12 cellular contexts compared by ENCODE assay signal in genomic region chr12:64584173-64584555, GRCh38. TPM values are rescaled to one million over a fixed set of nuclear protein-coding genes. Genes with fewer than 3 reads are reported as not detected.
DNase-seq lines count a peak whose midpoint lies in the region; ATAC-seq and TF ChIP-seq lines count a peak whose summit lies in the region.
"Had no signal": no experiment of that assay in that cellular context is flagged by ENCODE, and none has a peak within 500 bp of the region (broad histone marks: within the 10 kb centered on the region; RNA-seq: fewer than 3 reads in every experiment).

No MANE protein-coding gene starts in this region.

- no peaks in the 10 kb centered on the region for H3K4me1 ChIP-seq in hepatocyte (ENCODE audit: insufficient read depth)

- H3K9me3 ChIP-seq in hepatocyte (ENCODE audit: low read depth) = no peaks in the 10 kb centered on the region

- no peaks in the 10 kb centered on the region for H3K36me3 ChIP-seq in hepatocyte (replicated peaks; ENCODE audit: insufficient read depth, low read depth)

- no peak for DNase-seq in activated T-cell treated with anti-CD3 and anti-CD28 coated beads, Interleukin-2, amount 50 U/mL, for 4 hours
- DNase-seq in activated T-cell treated with anti-CD3 and anti-CD28 coated beads for 4 hours (no peak), hepatocyte (ENCODE audit: low spot score) (no peak), NCI-H446 treated with DMSO at 0.1 percent for 48 hours (lab: John Stamatoyannopoulos, UW) (no peak), KG1 (lab: John Stamatoyannopoulos, UW) (no peak), GM13977 (ENCODE audit: low spot score) (no peak)
- DNase-seq in stimulated activated naive CD8-positive, alpha-beta T cell treated with anti-CD3 and anti-CD28 coated beads, Interleukin-15, amount 100 ng/mL, for 72 hours = no peak
- DNase-seq: left ventricle myocardium superior; MM.1S; NK-92 treated with Interleukin-12 subunit alpha and Interleukin-12 subunit beta, amount 100 ng/mL, for 24 hours; T-helper 9 cell had no signal

- peak overlapping the region; percentile 70 for H3K4me3 Mint-ChIP-seq in activated T-cell treated with anti-CD3 and anti-CD28 coated beads, Interleukin-2, amount 50 U/mL, for 4 hours
- H3K4me3 Mint-ChIP-seq in stimulated activated naive CD8-positive, alpha-beta T cell treated with anti-CD3 and anti-CD28 coated beads, Interleukin-15, amount 100 ng/mL, for 72 hours = peak overlapping the region; percentile 72 to 75

- H3K4me3 ChIP-seq in hepatocyte = no peak overlapping the region

- H3K27me3 ChIP-seq in hepatocyte = no peaks in the 10 kb centered on the region

- no peaks in the 10 kb centered on the region for H3K9me2 ChIP-seq in hepatocyte (replicated peaks; ENCODE audit: insufficient read depth)

- H3K27ac Mint-ChIP-seq in stimulated activated naive CD8-positive, alpha-beta T cell treated with anti-CD3 and anti-CD28 coated beads, Interleukin-15, amount 100 ng/mL, for 72 hours = peak overlapping the region in 1 of 2 donors; percentile 79

- no peaks in the 10 kb centered on the region for H3K27me3 Mint-ChIP-seq in activated T-cell treated with anti-CD3 and anti-CD28 coated beads, Interleukin-2, amount 50 U/mL, for 4 hours (ENCODE audit: low read depth)
- H3K27me3 Mint-ChIP-seq in stimulated activated naive CD8-positive, alpha-beta T cell treated with anti-CD3 and anti-CD28 coated beads, Interleukin-15, amount 100 ng/mL, for 72 hours = no peaks in the 10 kb centered on the region

- TF ChIP-seq CTCF in hepatocyte (IDR thresholded peaks at IDR 0.05; ENCODE audit: poor library complexity) (no peak), GM13977 (IDR thresholded peaks at IDR 0.05; ENCODE audit: extremely low read depth, insufficient read depth, missing control alignments) (no peak)

- peaks cover 31% of the 10 kb centered on the region for H3K4me1 Mint-ChIP-seq in activated T-cell treated with anti-CD3 and anti-CD28 coated beads, Interleukin-2, amount 50 U/mL, for 4 hours (ENCODE audit: low read depth)
- H3K4me1 Mint-ChIP-seq in stimulated activated naive CD8-positive, alpha-beta T cell treated with anti-CD3 and anti-CD28 coated beads, Interleukin-15, amount 100 ng/mL, for 72 hours = peaks cover 18% of the 10 kb centered on the region

- no peak overlapping the region for H3K27ac ChIP-seq in hepatocyte

- in situ Hi-C loops in GM13977 (cut with MboI; ENCODE audit: low pct_unique_long_range_greater_than_20kb, low sequenced_read_pairs, unreplicated experiment) = no loop called here

- H3K4me2 ChIP-seq in hepatocyte = peak overlapping the region; percentile 25

- no peak overlapping the region for H2AFZ ChIP-seq in hepatocyte

- H4K20me1 ChIP-seq in hepatocyte (ENCODE audit: insufficient read depth, poor library complexity, severe bottlenecking) = no peaks in the 10 kb centered on the region

- H3K36me3 Mint-ChIP-seq in activated T-cell treated with anti-CD3 and anti-CD28 coated beads, Interleukin-2, amount 50 U/mL, for 4 hours (ENCODE audit: insufficient read depth) = no peaks in the 10 kb centered on the region

- H3K9me3 Mint-ChIP-seq in activated T-cell treated with anti-CD3 and anti-CD28 coated beads, Interleukin-2, amount 50 U/mL, for 4 hours = no peaks in the 10 kb centered on the region
- no peaks in the 10 kb centered on the region for H3K9me3 Mint-ChIP-seq in stimulated activated naive CD8-positive, alpha-beta T cell treated with anti-CD3 and anti-CD28 coated beads, Interleukin-15, amount 100 ng/mL, for 72 hours

- ATAC-seq in activated T-cell treated with anti-CD3 and anti-CD28 coated beads, Interleukin-2, amount 50 U/mL, for 4 hours = no peak
- ATAC-seq in SK-N-SH treated with all-trans-retinoic acid at 6 μM for 48 hours = peak; percentile 70
- ATAC-seq in stimulated activated naive CD8-positive, alpha-beta T cell treated with anti-CD3 and anti-CD28 coated beads, Interleukin-15, amount 100 ng/mL, for 72 hours = no peak

- no peaks in the 10 kb centered on the region for H3K79me2 ChIP-seq in hepatocyte

TF ChIP-seq in SK-N-SH treated with all-trans-retinoic acid at 6 μM for 48 hours, 23 proteins besides CTCF, POLR2A, EP300 and RAD21:
- TF ChIP-seq RARB (CRISPR knock-in tag; IDR thresholded peaks at IDR 0.05) (no peak), ZNF8 (CRISPR knock-in tag; IDR thresholded peaks at IDR 0.05) (no peak), OSR1 (CRISPR knock-in tag; IDR thresholded peaks at IDR 0.05) (no peak), CREB5 (CRISPR knock-in tag; IDR thresholded peaks at IDR 0.05; ENCODE audit: low read depth) (no peak), ISL1 (CRISPR knock-in tag; IDR thresholded peaks at IDR 0.05) (no peak), ESRRG (CRISPR knock-in tag; IDR thresholded peaks at IDR 0.05) (no peak), BACH2 (CRISPR knock-in tag; IDR thresholded peaks at IDR 0.05; ENCODE audit: borderline replicate concordance) (no peak), ARNTL (CRISPR knock-in tag; IDR thresholded peaks at IDR 0.05; ENCODE audit: borderline replicate concordance, low read depth) (no peak), ZFP3 (CRISPR knock-in tag; IDR thresholded peaks at IDR 0.05) (no peak), SNAI2 (CRISPR knock-in tag; IDR thresholded peaks at IDR 0.05) (no peak), ZC3H10 (CRISPR knock-in tag; IDR thresholded peaks at IDR 0.05) (no peak), ZNF565 (CRISPR knock-in tag; conservative IDR thresholded peaks at IDR 0.05; ENCODE audit: low read depth) (no peak), ZFP30 (CRISPR knock-in tag; IDR thresholded peaks at IDR 0.05) (no peak), TSHZ2 (CRISPR knock-in tag; IDR thresholded peaks at IDR 0.05) (no peak), GLIS3 (CRISPR knock-in tag; IDR thresholded peaks at IDR 0.05) (no peak), TCF4 (CRISPR knock-in tag; IDR thresholded peaks at IDR 0.05; ENCODE audit: borderline replicate concordance) (no peak), PPARA (CRISPR knock-in tag; IDR thresholded peaks at IDR 0.05; ENCODE audit: borderline replicate concordance) (no peak)
TF ChIP-seq in SK-N-SH treated with all-trans-retinoic acid at 6 μM for 48 hours: peak in this region for 0.

RNA-seq across cellular contexts. Expression of gene RASSF3, which starts 26.1 kb away (rescaled TPM):
- 10 to 100 TPM; 44.2 to 47.6 (median 46.2) TPM for total RNA-seq in activated T-cell treated with anti-CD3 and anti-CD28 coated beads, Interleukin-2, amount 50 U/mL, for 4 hours
- total RNA-seq in hepatocyte = 20.0 and 22.3 TPM in 2 replicates
- polyA plus RNA-seq in hepatocyte = 5.1 and 7.8 TPM in 2 replicates
